15 cellular contexts compared by ENCODE assay signal in the genomic region with DNA sequence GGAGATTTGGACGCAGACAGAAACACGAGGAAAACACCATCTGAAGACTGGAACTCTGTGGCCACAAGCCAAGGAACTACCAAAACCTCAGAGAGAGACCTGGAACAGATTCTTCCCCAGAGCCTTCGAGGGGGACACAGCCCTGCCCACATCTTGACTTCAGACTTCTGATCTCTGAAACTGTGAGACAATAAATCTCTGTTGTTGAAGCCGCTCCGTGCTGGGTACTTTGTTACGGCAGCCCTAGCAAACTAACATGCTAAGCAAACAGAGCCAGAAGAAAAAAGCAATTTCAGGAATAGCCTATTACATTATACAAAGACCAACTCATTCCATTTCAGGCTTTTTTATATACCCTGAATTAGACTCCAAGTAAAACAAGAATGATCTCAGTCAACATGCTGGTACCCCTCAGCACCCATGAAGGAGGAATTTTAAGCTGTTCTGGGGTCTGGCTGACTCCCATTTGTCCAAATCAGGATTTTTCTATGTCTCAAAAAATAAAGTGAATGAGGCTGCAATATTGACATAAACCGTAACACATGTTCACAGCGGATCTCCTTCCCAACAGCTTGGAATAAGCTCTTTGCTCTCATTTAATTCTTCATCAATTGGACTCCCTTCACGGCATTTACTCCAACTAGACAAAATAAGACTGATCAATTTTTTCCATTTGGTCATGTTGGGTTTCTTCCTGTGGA.
DNase-seq lines count a peak whose midpoint lies in the region; ATAC-seq, FAIRE-seq and TF ChIP-seq lines count a peak whose summit lies in the region.
"Had no signal": no experiment of that assay in that cellular context is flagged by ENCODE, and none has a peak within 500 bp of the region (broad histone marks: within the 10 kb centered on the region; RNA-seq: fewer than 3 reads in every experiment).

No MANE protein-coding gene starts in this region.

- no peak for DNase-seq in CD4-positive, CD25-positive, alpha-beta regulatory T cell
- DNase-seq in NCI-H69 (lab: John Stamatoyannopoulos, UW) (peak; percentile 32), fibroblast of mammary gland (ENCODE audit: low read depth) (peak; percentile 61), pancreas (no peak), H4 (ENCODE audit: low spot score) (no peak), NCI-H345 (lab: John Stamatoyannopoulos, UW) (no peak), RWPE1 (ENCODE audit: low spot score) (no peak)
- DNase-seq: activated naive CD4-positive, alpha-beta T cell treated with anti-CD3 and anti-CD28 coated beads for 36 hours; cerebellar nuclear complex; glutamatergic neuron; NCI-H187 treated with DMSO at 0.1 percent for 48 hours; NCI-H524; Peyer's patch; stimulated activated CD4-positive, alpha-beta T cell treated with anti-CD3 and anti-CD28 coated beads, Interleukin-4, amount 100 ng/mL, for 4 hours had no signal

- intact Hi-C loops in pancreas (cut with DNase I): no loop called here

- H3K27ac Mint-ChIP-seq in CD4-positive, CD25-positive, alpha-beta regulatory T cell: peak overlapping the region in 2 of 3 donors; percentile 14 to 57

- no peaks in the 10 kb centered on the region for H3K36me3 ChIP-seq in CD4-positive, CD25-positive, alpha-beta regulatory T cell (ENCODE audit: control insufficient read depth, insufficient read depth, low read length)
- H3K36me3 ChIP-seq in pancreas: no peaks in the 10 kb centered on the region
- H3K36me3 ChIP-seq: Peyer's patch had no signal

- peaks cover 44 to 78% (median 60%) of the 10 kb centered on the region in 4 donors for H3K4me1 Mint-ChIP-seq in CD4-positive, CD25-positive, alpha-beta regulatory T cell

- no peak overlapping the region for H3K27ac ChIP-seq in CD4-positive, CD25-positive, alpha-beta regulatory T cell (ENCODE audit: insufficient read depth, low read length, poor library complexity, severe bottlenecking)
- peak overlapping the region in 1 of 4 donors; percentile 10 for H3K27ac ChIP-seq in pancreas
- no peak overlapping the region for H3K27ac ChIP-seq in RWPE1
- H3K27ac ChIP-seq: Peyer's patch had no signal

- peaks cover 3% of the 10 kb centered on the region for H3K4me1 ChIP-seq in CD4-positive, CD25-positive, alpha-beta regulatory T cell (ENCODE audit: control insufficient read depth, insufficient read depth, low read length, poor library complexity, severe bottlenecking)
- H3K4me1 ChIP-seq in pancreas: peaks cover 0 to 11% (median 4%) of the 10 kb centered on the region in 3 donors

- TF ChIP-seq CTCF in fibroblast of mammary gland (conservative IDR thresholded peaks at IDR 0.05; ENCODE audit: control insufficient read depth, insufficient read depth, low read depth, low read length) (no peak), pancreas (IDR thresholded peaks at IDR 0.05) (no peak), RWPE1 (conservative IDR thresholded peaks at IDR 0.05; ENCODE audit: low read depth) (no peak)

- ATAC-seq in CD4-positive, CD25-positive, alpha-beta regulatory T cell (ENCODE audit: low read depth in 2 of 2): no peak
- ATAC-seq in pancreas (peak; percentile 60 to 73 (median 69)), HG02798 (IDR thresholded peaks at IDR 0.05; ENCODE audit: poor library complexity, unreplicated experiment) (no peak)

- CTCF ChIA-PET in RWPE1 (lab: Yijun Ruan, JAX): no interaction called here

- peak overlapping the region in 1 of 4 donors; percentile 6 for H3K4me3 Mint-ChIP-seq in CD4-positive, CD25-positive, alpha-beta regulatory T cell
- H3K4me3 Mint-ChIP-seq: activated naive CD4-positive, alpha-beta T cell treated with anti-CD3 and anti-CD28 coated beads for 36 hours had no signal

- H3K36me3 Mint-ChIP-seq in CD4-positive, CD25-positive, alpha-beta regulatory T cell: peaks cover 18% of the 10 kb centered on the region

- H3K9me3 Mint-ChIP-seq in CD4-positive, CD25-positive, alpha-beta regulatory T cell: no peaks in the 10 kb centered on the region
- H3K9me3 Mint-ChIP-seq: activated naive CD4-positive, alpha-beta T cell treated with anti-CD3 and anti-CD28 coated beads for 36 hours had no signal

- no peaks in the 10 kb centered on the region for H3K9me3 ChIP-seq in CD4-positive, CD25-positive, alpha-beta regulatory T cell (ENCODE audit: control insufficient read depth in 2 of 2, low read length in 2 of 2)
- H3K9me3 ChIP-seq in pancreas: no peaks in the 10 kb centered on the region
- H3K9me3 ChIP-seq: Peyer's patch had no signal

- 35 to 36% methylated on average over 9 of the region's 9 CpGs for WGBS in pancreas, 2 donors

- H3K4me3 ChIP-seq in CD4-positive, CD25-positive, alpha-beta regulatory T cell (ENCODE audit: low read depth, low read length): no peak overlapping the region
- H3K4me3 ChIP-seq in fibroblast of mammary gland (ENCODE audit: control insufficient read depth, low read depth, low read length) (no peak overlapping the region), pancreas (no peak overlapping the region)
- H3K4me3 ChIP-seq: Peyer's patch had no signal

- no peaks in the 10 kb centered on the region for H3K27me3 Mint-ChIP-seq in CD4-positive, CD25-positive, alpha-beta regulatory T cell

- POLR2A ChIA-PET in RWPE1 (lab: Yijun Ruan, JAX; ENCODE audit: low non-redundant PET): no interaction called here

- FAIRE-seq in pancreas (lab: Jason Lieb, UNC): no peak

- H3K27me3 ChIP-seq in CD4-positive, CD25-positive, alpha-beta regulatory T cell (ENCODE audit: control insufficient read depth, insufficient read depth, low read length): no peaks in the 10 kb centered on the region
- no peaks in the 10 kb centered on the region for H3K27me3 ChIP-seq in pancreas
- H3K27me3 ChIP-seq: Peyer's patch had no signal

Comparison
In these comparisons a context has a peak if more than half of its experiments do, and no peak if none do; other contexts are left out.
1. ATAC-seq: peak in pancreas (4 of 4); none in CD4-positive, CD25-positive, alpha-beta regulatory T cell (0 of 2) and HG02798 (single experiment).
2. DNase-seq: peak in NCI-H69 (single experiment) and fibroblast of mammary gland (single experiment); none in CD4-positive, CD25-positive, alpha-beta regulatory T cell (0 of 3), pancreas (0 of 6), H4 (single experiment), NCI-H345 (single experiment) and RWPE1 (single experiment).